ENCODE assay signal across 12 cellular contexts in the genomic region with DNA sequence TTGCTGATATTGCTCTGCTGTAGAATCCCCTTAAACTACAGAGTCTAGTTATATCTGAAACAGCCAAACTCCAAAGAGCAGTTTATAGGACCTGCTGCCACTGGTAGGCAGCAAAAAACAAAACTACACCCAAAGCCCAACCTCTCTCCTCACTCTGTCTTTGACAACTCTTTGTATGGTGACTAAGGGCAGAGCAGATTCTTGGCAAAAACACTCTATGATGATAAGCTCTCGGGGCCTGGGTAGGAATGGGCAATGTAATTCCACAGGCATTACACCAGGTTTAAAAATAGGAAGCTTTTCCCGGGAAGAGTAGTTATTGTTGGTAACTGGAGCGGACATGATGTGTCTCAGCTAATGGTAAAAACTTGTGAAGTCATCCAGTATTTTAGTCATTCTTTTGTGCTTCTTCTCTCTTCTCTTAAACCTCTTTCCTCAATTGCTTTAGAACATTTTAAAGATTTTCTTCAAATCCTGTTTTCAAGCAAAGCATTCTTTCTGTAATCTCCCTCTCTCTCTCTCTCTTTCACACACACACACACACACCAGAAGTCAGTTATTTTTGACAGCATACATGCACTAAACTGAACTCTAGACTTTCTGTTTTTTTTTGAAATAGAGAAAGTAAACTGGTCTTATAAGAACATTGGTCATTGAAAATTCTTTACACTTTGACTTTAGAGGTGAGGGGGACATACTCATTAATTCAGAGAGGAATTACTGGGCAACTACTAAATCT.
DNase-seq lines count a peak whose midpoint lies in the region; ATAC-seq and TF ChIP-seq lines count a peak whose summit lies in the region.
"Had no signal": no experiment of that assay in that cellular context is flagged by ENCODE, and none has a peak within 500 bp of the region (broad histone marks: within the 10 kb centered on the region; RNA-seq: fewer than 3 reads in every experiment).

No MANE protein-coding gene starts in this region.

- ATAC-seq in HG03457 (IDR thresholded peaks at IDR 0.05; ENCODE audit: unreplicated experiment), result no peak
- ATAC-seq: naive thymus-derived CD8-positive, alpha-beta T cell had no signal

- H3K36me3 ChIP-seq in tibial artery, result no peaks in the 10 kb centered on the region
- H3K36me3 ChIP-seq: esophagus squamous epithelium had no signal

- peaks cover 0 to 24% (median 5%) of the 10 kb centered on the region in 4 donors for H3K4me1 ChIP-seq in tibial artery
- H3K4me1 ChIP-seq: esophagus squamous epithelium had no signal

- DNase-seq in HT1080 (ENCODE audit: low read depth), result peak; percentile 95
- DNase-seq in caudate nucleus (lab: John Stamatoyannopoulos, UW), result no peak
- peak; percentile 23 to 92 for DNase-seq in lung microvascular endothelial cell (ENCODE audit: low read depth in 2 of 2)
- DNase-seq in tibial artery, result peak in 1 of 2 donors; percentile 30
- no peak for DNase-seq in activated CD4-positive, alpha-beta T cell treated with anti-CD3 and anti-CD28 coated beads for 48 hours
- no peak for DNase-seq in DMS79 (lab: John Stamatoyannopoulos, UW)
- DNase-seq: esophagus squamous epithelium; naive thymus-derived CD8-positive, alpha-beta T cell; NCI-H345; T-helper 2 cell had no signal

- no peak overlapping the region for H3K4me3 ChIP-seq in tibial artery
- H3K4me3 ChIP-seq: esophagus squamous epithelium had no signal

- no peaks in the 10 kb centered on the region for H3K27me3 ChIP-seq in tibial artery
- H3K27me3 ChIP-seq: esophagus squamous epithelium had no signal

- peaks cover 0 to 16% (median 5%) of the 10 kb centered on the region in 3 donors for H3K9me3 ChIP-seq in tibial artery

- TF ChIP-seq CTCF in tibial artery (IDR thresholded peaks at IDR 0.05), result no peak

- intact Hi-C loops in tibial artery (cut with DNase I; ENCODE audit: low total_unique reads), result no loop called here

- H3K27ac ChIP-seq in caudate nucleus (ENCODE audit: low read depth, low read length) (peak overlapping the region; percentile 2), tibial artery (peak overlapping the region; percentile 79 to 83)
- H3K27ac ChIP-seq: HL-60 had no signal

Comparison
In these comparisons a context has a peak if more than half of its experiments do, and no peak if none do; other contexts are left out.
1. DNase-seq: peak in HT1080 (single experiment) and lung microvascular endothelial cell (2 of 2); none in caudate nucleus (0 of 61), activated CD4-positive, alpha-beta T cell treated with anti-CD3 and anti-CD28 coated beads for 48 hours (single experiment) and DMS79 (single experiment).